ENCODE assay signal across 10 cellular contexts in the genomic region with DNA sequence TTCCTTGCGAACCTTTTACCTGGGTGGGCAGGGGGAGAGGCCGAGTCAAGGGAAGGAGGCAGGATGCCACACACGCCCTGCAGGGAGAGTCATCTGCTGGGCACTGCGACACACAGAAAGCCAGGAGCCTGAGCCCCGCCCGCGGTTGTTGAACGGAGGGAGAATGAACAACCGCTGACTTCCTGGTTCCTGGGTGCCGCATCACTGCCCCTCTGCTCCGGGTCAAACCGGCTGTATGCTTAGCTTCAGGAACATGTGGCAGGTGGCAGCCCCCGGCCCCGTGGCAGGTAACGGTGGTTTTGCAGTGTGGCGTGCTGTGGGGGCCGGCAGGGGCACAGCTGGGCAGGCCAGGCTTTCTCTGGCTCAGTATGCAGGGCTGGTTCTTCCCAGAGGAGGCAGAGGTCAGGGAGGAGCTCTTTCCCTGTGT. TPM values are rescaled to one million over a fixed set of nuclear protein-coding genes. Genes with fewer than 3 reads are reported as not detected.
A peak's percentile ranks its signal among the peaks of the same experiment; 100 is the strongest.
DNase-seq lines count a peak whose midpoint lies in the region; TF ChIP-seq lines count a peak whose summit lies in the region.
"Had no signal": no experiment of that assay in that cellular context is flagged by ENCODE, and none has a peak within 500 bp of the region (broad histone marks: within the 10 kb centered on the region; RNA-seq: fewer than 3 reads in every experiment).

No MANE protein-coding gene starts in this region.

- H3K4me3 Mint-ChIP-seq in activated naive CD4-positive, alpha-beta T cell treated with anti-CD3 and anti-CD28 coated beads for 36 hours = peak overlapping the region; percentile 64

- H3K36me3 ChIP-seq in vagina = no peaks in the 10 kb centered on the region

- H3K27me3 Mint-ChIP-seq in activated naive CD4-positive, alpha-beta T cell treated with anti-CD3 and anti-CD28 coated beads for 36 hours (ENCODE audit: low read depth) = no peaks in the 10 kb centered on the region

- H3K4me3 ChIP-seq in vagina = no peak overlapping the region

- H3K36me3 Mint-ChIP-seq in activated naive CD4-positive, alpha-beta T cell treated with anti-CD3 and anti-CD28 coated beads for 36 hours (ENCODE audit: low read depth) = peaks cover 10% of the 10 kb centered on the region

- CTCF ChIA-PET in activated naive CD4-positive, alpha-beta T cell treated with anti-CD3 and anti-CD28 coated beads for 36 hours (lab: Charles Lee) = interaction anchor here (0.9 to 3.9 kb wide), 3 partner anchors 17 to 55 kb away, joined by 3 to 23 read pairs (median 4); no protein-coding TSS in a partner anchor

- H3K4me1 ChIP-seq in vagina = no peaks in the 10 kb centered on the region

- intact Hi-C loops in activated naive CD4-positive, alpha-beta T cell treated with anti-CD3 and anti-CD28 coated beads for 36 hours (cut with micrococcal nuclease) = loop anchor here (1.0 kb wide), 1 partner anchor 28 kb away; no protein-coding TSS in a partner anchor
- intact Hi-C loops in posterior vena cava (cut with DNase I) (no loop called here), vagina (cut with DNase I) (no loop called here)

- no peak overlapping the region for H3K27ac ChIP-seq in vagina

- in situ Hi-C loops in Caki2 (cut with HindIII; ENCODE audit: low pct_unique_long_range_greater_than_20kb, low sequenced_read_pairs) = no loop called here

- DNase-seq in Caki2 (ENCODE audit: low read depth) (peak; percentile 59), NCI-H69 (lab: John Stamatoyannopoulos, UW) (peak; percentile 81), posterior vena cava (ENCODE audit: low spot score) (peak; percentile 77), GM19240 (ENCODE audit: insufficient read length, low spot score) (no peak), vagina (ENCODE audit: extremely low spot score in 2 of 2) (no peak)
- DNase-seq in activated naive CD4-positive, alpha-beta T cell treated with anti-CD3 and anti-CD28 coated beads for 36 hours = peak; percentile 78
- no peak for DNase-seq in activated CD4-positive, CD25-positive, alpha-beta regulatory T cell (lab: John Stamatoyannopoulos, UW)
- DNase-seq in effector CD4-positive, alpha-beta T cell = no peak
- DNase-seq: COR-L47, right cardiac atrium had no signal

- H3K27ac Mint-ChIP-seq in activated naive CD4-positive, alpha-beta T cell treated with anti-CD3 and anti-CD28 coated beads for 36 hours = peak overlapping the region; percentile 33

- no peak for TF ChIP-seq CTCF in vagina (IDR thresholded peaks at IDR 0.05)

- no peaks in the 10 kb centered on the region for H3K9me3 ChIP-seq in vagina

- no peak for TF ChIP-seq POLR2A in vagina (IDR thresholded peaks at IDR 0.05)

- H3K9me3 Mint-ChIP-seq in activated naive CD4-positive, alpha-beta T cell treated with anti-CD3 and anti-CD28 coated beads for 36 hours = no peaks in the 10 kb centered on the region

- H3K4me1 Mint-ChIP-seq in activated naive CD4-positive, alpha-beta T cell treated with anti-CD3 and anti-CD28 coated beads for 36 hours (ENCODE audit: low read depth) = peaks cover 59% of the 10 kb centered on the region

- no peaks in the 10 kb centered on the region for H3K27me3 ChIP-seq in vagina

RNA-seq across cellular contexts. Expression of gene APBA2, which starts 33.4 kb away (rescaled TPM):
- 18.4 and 29.2 TPM in 2 replicates for total RNA-seq in Caki2 (2014; rRNA removed; shearing (Covaris generic); ENCODE audit: low replicate concordance)
- total RNA-seq in activated naive CD4-positive, alpha-beta T cell treated with anti-CD3 and anti-CD28 coated beads for 36 hours = 10 to 100 TPM; 16.2 to 18.3 TPM
- total RNA-seq in posterior vena cava = 1 to 10 TPM; 2.7 to 4.0 TPM
- 19.6 TPM for total RNA-seq in vagina

Comparison
In these comparisons a context has a peak if more than half of its experiments do, and no peak if none do; other contexts are left out.
1. DNase-seq: peak in Caki2 (single experiment), NCI-H69 (single experiment), activated naive CD4-positive, alpha-beta T cell treated with anti-CD3 and anti-CD28 coated beads for 36 hours (single experiment) and posterior vena cava (single experiment); none in GM19240 (single experiment), activated CD4-positive, CD25-positive, alpha-beta regulatory T cell (0 of 4), effector CD4-positive, alpha-beta T cell (single experiment) and vagina (0 of 2).